ENCODE assay signal across 15 cellular contexts in genomic region chr18:46350598-46351172, GRCh38.
DNase-seq lines count a peak whose midpoint lies in the region; ATAC-seq and TF ChIP-seq lines count a peak whose summit lies in the region.
"Had no signal": no experiment of that assay in that cellular context is flagged by ENCODE, and none has a peak within 500 bp of the region (broad histone marks: within the 10 kb centered on the region; RNA-seq: fewer than 3 reads in every experiment).

No MANE protein-coding gene starts in this region.

- H3K9me3 ChIP-seq in spleen, result no peaks in the 10 kb centered on the region
- H3K9me3 ChIP-seq: A549, BE2C had no signal

- CTCF ChIA-PET in RWPE1 (lab: Yijun Ruan, JAX), result interaction anchor here (0.7 kb wide), 1 partner anchor 472 kb away, joined by 4 read pairs; no protein-coding TSS in a partner anchor

- WGBS in spleen, 5 donors, result 60 to 77% (median 73%) methylated on average over 8 to 13 of the region's 13 CpGs

- no peaks in the 10 kb centered on the region for H3K36me3 ChIP-seq in spleen
- H3K36me3 ChIP-seq: BE2C had no signal

- TF ChIP-seq CTCF in C4-2B (conservative IDR thresholded peaks at IDR 0.05) (no peak), RWPE1 (conservative IDR thresholded peaks at IDR 0.05; ENCODE audit: low read depth) (no peak), spleen (IDR thresholded peaks at IDR 0.05 in 8 of 11, conservative IDR thresholded peaks at IDR 0.05 in 3 of 11) (no peak)

- intact Hi-C loops in spleen (cut with DNase I; ENCODE audit: low total_unique reads), result no loop called here

- POLR2A ChIA-PET in RWPE1 (lab: Yijun Ruan, JAX; ENCODE audit: low non-redundant PET), result no interaction called here

- peaks cover 0 to 43% (median 15%) of the 10 kb centered on the region in 6 donors for H3K4me1 ChIP-seq in spleen
- H3K4me1 ChIP-seq: A549 had no signal

- TF ChIP-seq POLR2A in spleen (IDR thresholded peaks at IDR 0.05), result no peak

- no peaks in the 10 kb centered on the region for H3K27me3 ChIP-seq in spleen (replicated peaks in 1 of 7)
- H3K27me3 ChIP-seq: BE2C had no signal

- ATAC-seq in GM21529 (IDR thresholded peaks at IDR 0.05; ENCODE audit: unreplicated experiment), result no peak
- no peak for ATAC-seq in HG02870 (IDR thresholded peaks at IDR 0.05; ENCODE audit: unreplicated experiment)
- ATAC-seq: A549, HCT116 had no signal

- no peak overlapping the region for H3K4me3 ChIP-seq in spleen
- H3K4me3 ChIP-seq: A549, GM23248 had no signal

- H3K27ac ChIP-seq in C4-2B (peak overlapping the region; percentile 8; the same call in 1 of the 2 replicates), RWPE1 (peak overlapping the region; percentile 15), spleen (no peak overlapping the region)
- H3K27ac ChIP-seq: A549, GM23248, HL-60 had no signal

- DNase-seq in RWPE1 (ENCODE audit: low spot score), result no peak
- peak; percentile 52 for DNase-seq in left kidney (ENCODE audit: low read depth, low spot score)
- DNase-seq in spleen, result peak; percentile 30
- no peak for DNase-seq in activated CD8-positive, alpha-beta memory T cell treated with anti-CD3 and anti-CD28 coated beads, Interleukin-2, amount 50 U/mL, for 48 hours
- DNase-seq: BE2C; Calu3; CD4-positive, alpha-beta T cell; DMS 273 treated with DMSO at 0.1 percent for 48 hours; GM23248 had no signal

Comparison
In these comparisons a context has a peak if more than half of its experiments do, and no peak if none do; other contexts are left out.
1. H3K27ac ChIP-seq: peak in C4-2B (single experiment) and RWPE1 (single experiment); none in spleen (0 of 8).
2. DNase-seq: peak in left kidney (single experiment) and spleen (single experiment); none in RWPE1 (single experiment) and activated CD8-positive, alpha-beta memory T cell treated with anti-CD3 and anti-CD28 coated beads, Interleukin-2, amount 50 U/mL, for 48 hours (single experiment).